ENCODE assay signal across 8 cellular contexts in the genomic region with DNA sequence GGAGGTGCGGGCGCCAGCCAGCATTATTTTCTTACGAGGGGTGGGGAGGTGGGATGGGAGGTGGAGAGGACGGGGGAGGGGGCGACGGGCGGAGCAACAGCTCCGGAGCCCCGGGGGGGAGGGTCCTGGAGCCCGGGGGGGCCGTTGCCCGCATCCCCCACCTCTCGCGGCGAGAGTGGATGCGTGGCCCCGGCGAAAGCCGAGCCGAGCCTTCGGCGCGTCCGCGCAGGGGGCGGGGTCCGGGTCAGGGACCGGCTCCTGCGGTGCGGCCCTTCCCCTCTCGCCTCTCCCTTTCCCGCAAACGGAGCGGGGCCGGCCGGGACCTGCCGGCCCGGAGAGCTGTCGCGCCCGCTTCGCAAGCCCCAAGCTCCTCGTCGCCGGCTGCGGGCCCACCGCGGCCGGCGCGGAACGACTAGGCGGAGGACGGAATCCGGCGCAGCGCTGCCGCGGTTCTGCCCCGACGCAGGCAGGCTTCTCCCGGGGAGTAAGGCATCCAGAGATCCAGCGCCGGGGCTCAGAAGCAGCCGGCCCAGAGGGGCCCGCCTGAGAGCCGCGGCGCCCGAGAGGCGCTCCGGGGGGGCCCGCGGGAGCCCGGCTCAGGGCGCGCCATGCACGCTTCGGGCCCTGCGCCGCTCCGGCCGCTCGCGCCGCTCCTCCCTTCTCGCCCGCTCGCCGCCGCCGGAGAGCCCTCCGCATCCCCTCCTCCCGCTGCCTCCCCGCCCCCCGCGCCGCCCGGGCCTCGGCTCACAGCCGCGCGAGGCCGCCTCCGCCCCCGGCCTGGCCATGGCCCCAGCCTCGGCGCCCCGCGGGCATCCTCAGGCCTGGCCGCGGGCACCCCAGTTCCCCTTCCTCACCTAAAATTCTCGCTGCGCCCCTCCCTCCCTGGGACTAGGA. TPM values are rescaled to one million over a fixed set of nuclear protein-coding genes. Genes with fewer than 3 reads are reported as not detected.
DNase-seq lines count a peak whose midpoint lies in the region; ATAC-seq and TF ChIP-seq lines count a peak whose summit lies in the region.

No MANE protein-coding gene starts in this region.

- H3K27me3 Mint-ChIP-seq in activated CD8-positive, alpha-beta T cell treated with anti-CD3 and anti-CD28 coated beads for 36 hours: peaks cover 36% of the 10 kb centered on the region

- H3K4me1 Mint-ChIP-seq in activated CD8-positive, alpha-beta T cell treated with anti-CD3 and anti-CD28 coated beads for 36 hours (ENCODE audit: low read depth): peaks cover 4% of the 10 kb centered on the region

- intact Hi-C loops in activated CD8-positive, alpha-beta T cell treated with anti-CD3 and anti-CD28 coated beads for 36 hours (cut with micrococcal nuclease): no loop called here
- intact Hi-C loops in head of caudate nucleus (cut with DNase I): no loop called here

- H3K9me3 Mint-ChIP-seq in activated CD8-positive, alpha-beta T cell treated with anti-CD3 and anti-CD28 coated beads for 36 hours: no peaks in the 10 kb centered on the region

- no peak overlapping the region for H3K4me3 Mint-ChIP-seq in activated CD8-positive, alpha-beta T cell treated with anti-CD3 and anti-CD28 coated beads for 36 hours

- peak; percentile 49 for ATAC-seq in activated CD8-positive, alpha-beta T cell treated with anti-CD3 and anti-CD28 coated beads for 36 hours
- peak; percentile 66 for ATAC-seq in omental fat pad (ENCODE audit: low FRiP score)
- ATAC-seq in GM21526 (IDR thresholded peaks at IDR 0.05; ENCODE audit: low FRiP score, unreplicated experiment): no peak
- ATAC-seq in GM18505 (IDR thresholded peaks at IDR 0.05; ENCODE audit: unreplicated experiment): no peak
- ATAC-seq in HG03439 (IDR thresholded peaks at IDR 0.05; ENCODE audit: unreplicated experiment): no peak

- no peak for TF ChIP-seq POLR2A in GM18505 (IDR thresholded peaks at IDR 0.05; ENCODE audit: borderline replicate concordance, extremely low read depth, insufficient read depth, insufficient read length)

- DNase-seq in activated CD8-positive, alpha-beta memory T cell treated with anti-CD3 and anti-CD28 coated beads for 24 hours: peak; percentile 64
- DNase-seq in activated CD8-positive, alpha-beta memory T cell treated with anti-CD3 and anti-CD28 coated beads, Interleukin-2, amount 50 U/mL, for 4 hours: no peak
- DNase-seq in activated CD8-positive, alpha-beta T cell treated with anti-CD3 and anti-CD28 coated beads for 36 hours: peak; percentile 10
- DNase-seq in head of caudate nucleus: peak in 38 of 42 donors; percentile 52 to 87 (median 74)
- DNase-seq in omental fat pad (ENCODE audit: low spot score): no peak

- POLR2A ChIA-PET in activated CD8-positive, alpha-beta T cell treated with anti-CD3 and anti-CD28 coated beads for 36 hours (lab: Charles Lee): no interaction called here

- TF ChIP-seq CTCF in activated CD8-positive, alpha-beta T cell treated with anti-CD3 and anti-CD28 coated beads for 36 hours (IDR thresholded peaks at IDR 0.05): no peak
- no peak for TF ChIP-seq CTCF in omental fat pad (IDR thresholded peaks at IDR 0.05)

- no peak overlapping the region for H3K27ac Mint-ChIP-seq in activated CD8-positive, alpha-beta T cell treated with anti-CD3 and anti-CD28 coated beads for 36 hours

- no peaks in the 10 kb centered on the region for H3K36me3 Mint-ChIP-seq in activated CD8-positive, alpha-beta T cell treated with anti-CD3 and anti-CD28 coated beads for 36 hours (ENCODE audit: low read depth)

- CTCF ChIA-PET in activated CD8-positive, alpha-beta T cell treated with anti-CD3 and anti-CD28 coated beads for 36 hours (lab: Charles Lee): interaction anchor here (1.0 to 3.7 kb wide), 8 partner anchors 8 to 120 kb away, joined by 3 to 29 read pairs (median 4); no protein-coding TSS in a partner anchor

RNA-seq across cellular contexts. Expression of a gene that starts 0.4 kb away (rescaled TPM):
- total RNA-seq in activated CD8-positive, alpha-beta T cell treated with anti-CD3 and anti-CD28 coated beads for 36 hours: not detected
- total RNA-seq in omental fat pad: 10 to 100 TPM; 14.0 to 86.8 (median 41.5) TPM

Comparison
In these comparisons a context has a peak if more than half of its experiments do, and no peak if none do; other contexts are left out.
1. DNase-seq: peak in activated CD8-positive, alpha-beta memory T cell treated with anti-CD3 and anti-CD28 coated beads for 24 hours (single experiment), activated CD8-positive, alpha-beta T cell treated with anti-CD3 and anti-CD28 coated beads for 36 hours (single experiment) and head of caudate nucleus (38 of 42); none in activated CD8-positive, alpha-beta memory T cell treated with anti-CD3 and anti-CD28 coated beads, Interleukin-2, amount 50 U/mL, for 4 hours (single experiment) and omental fat pad (single experiment).
2. ATAC-seq: peak in activated CD8-positive, alpha-beta T cell treated with anti-CD3 and anti-CD28 coated beads for 36 hours (single experiment) and omental fat pad (single experiment); none in GM21526 (single experiment), GM18505 (single experiment) and HG03439 (single experiment).
3. RNA of a gene that starts 0.4 kb away (total RNA-seq): 14.0 to 86.8 TPM in omental fat pad; not detected in activated CD8-positive, alpha-beta T cell treated with anti-CD3 and anti-CD28 coated beads for 36 hours; every median in the first group is over 10 times any median in the second.